8 cellular contexts compared by ENCODE assay signal in genomic region chr17:68462381-68463210, GRCh38. TPM values are rescaled to one million over a fixed set of nuclear protein-coding genes. Genes with fewer than 3 reads are reported as not detected.
A peak's percentile ranks its signal among the peaks of the same experiment; 100 is the strongest.
DNase-seq lines count a peak whose midpoint lies in the region; ATAC-seq and TF ChIP-seq lines count a peak whose summit lies in the region.

No MANE protein-coding gene starts in this region.

- no peaks in the 10 kb centered on the region for H3K9me3 ChIP-seq in SU-DHL-6 (ENCODE audit: insufficient read depth, low read length)
- no peaks in the 10 kb centered on the region for H3K9me3 ChIP-seq in adrenal gland (replicated peaks in 1 of 3)
- no peaks in the 10 kb centered on the region for H3K9me3 ChIP-seq in gastrocnemius medialis

- H3F3A ChIP-seq in SU-DHL-6 (ENCODE audit: insufficient read depth), result peaks cover 11% of the 10 kb centered on the region; the same call in 1 of the 2 replicates

- ATAC-seq in left ventricle myocardium superior (peak; percentile 74), gastrocnemius medialis (peak; percentile 69 to 75), HG02623 (IDR thresholded peaks at IDR 0.05; ENCODE audit: unreplicated experiment) (no peak)

- H2AFZ ChIP-seq in SU-DHL-6 (ENCODE audit: low read depth, low read length, severe bottlenecking), result no peak overlapping the region

- H3K4me3 ChIP-seq in GM06990 (replicated peaks; ENCODE audit: low read depth, low read length), result no peak overlapping the region
- H3K4me3 ChIP-seq in HFF-Myc (replicated peaks; ENCODE audit: low read depth, low read length), result no peak overlapping the region
- no peak overlapping the region for H3K4me3 ChIP-seq in SU-DHL-6 (ENCODE audit: insufficient read depth, low read length, poor library complexity, severe bottlenecking)
- no peak overlapping the region for H3K4me3 ChIP-seq in adrenal gland
- H3K4me3 ChIP-seq in gastrocnemius medialis, result peak overlapping the region in 1 of 4 donors; percentile 19

- H3K4me2 ChIP-seq in SU-DHL-6 (ENCODE audit: low read depth, low read length, poor library complexity, severe bottlenecking), result no peak overlapping the region

- H3K4me1 ChIP-seq in adrenal gland (replicated peaks in 1 of 2) (peaks cover 0 to 39% of the 10 kb centered on the region in 2 donors), gastrocnemius medialis (peaks cover 40 to 47% of the 10 kb centered on the region in 2 donors)

- H3K9me2 ChIP-seq in SU-DHL-6 (replicated peaks; ENCODE audit: insufficient read depth, low read length), result no peaks in the 10 kb centered on the region

- intact Hi-C loops in adrenal gland (cut with DNase I), result loop anchor here in 1 of 2 donors (5.0 to 10.0 kb wide), 3 partner anchors 200 to 302 kb away; no protein-coding TSS in a partner anchor
- intact Hi-C loops in left ventricle myocardium superior (cut with micrococcal nuclease), result loop anchor here (2.0 to 10.0 kb wide), 3 partner anchors 52 to 290 kb away; partner anchors contain the start of gene PRKAR1A
- intact Hi-C loops in gastrocnemius medialis (cut with DNase I; ENCODE audit: low total_unique reads), result loop anchor here (1.0 to 10.0 kb wide), 5 partner anchors 26 to 500 kb away; no protein-coding TSS in a partner anchor

- no peak overlapping the region for H3K9ac ChIP-seq in SU-DHL-6 (ENCODE audit: low read length)

- TF ChIP-seq CTCF in GM06990 (IDR thresholded peaks at IDR 0.05; ENCODE audit: insufficient read depth, low read length, poor library complexity, severe bottlenecking) (peak; percentile 54), HFF-Myc (IDR thresholded peaks at IDR 0.05; ENCODE audit: low read depth, low read length, missing control alignments) (peak; percentile 54), SU-DHL-6 (IDR thresholded peaks at IDR 0.05; ENCODE audit: insufficient read depth, low read length, poor library complexity, severe bottlenecking) (peak; percentile 44), adrenal gland (IDR thresholded peaks at IDR 0.05) (peak; percentile 66 to 85 (median 73)), gastrocnemius medialis (IDR thresholded peaks at IDR 0.05 in 4 of 5, conservative IDR thresholded peaks at IDR 0.05 in 1 of 5) (peak; percentile 71 to 89 (median 81))

- DNase-seq in GM06990 (ENCODE audit: extremely low read depth, insufficient read length), result peak; percentile 46
- DNase-seq in HFF-Myc (ENCODE audit: extremely low read depth, low read depth), result peak; percentile 69
- DNase-seq in NCI-H1417 treated with DMSO at 0.1 percent for 48 hours (lab: John Stamatoyannopoulos, UW), result peak; percentile 23
- DNase-seq in adrenal gland, result peak; percentile 66 to 86 (median 75)
- DNase-seq in left ventricle myocardium superior, result peak; percentile 78
- DNase-seq in gastrocnemius medialis, result peak; percentile 73 to 80

- H3K36me3 ChIP-seq in GM06990 (ENCODE audit: control insufficient read depth, insufficient read depth, low read length) (no peaks in the 10 kb centered on the region), SU-DHL-6 (ENCODE audit: low read length) (no peaks in the 10 kb centered on the region), adrenal gland (replicated peaks in 1 of 2) (no peaks in the 10 kb centered on the region), gastrocnemius medialis (no peaks in the 10 kb centered on the region)

- no peaks in the 10 kb centered on the region for H4K20me1 ChIP-seq in SU-DHL-6 (ENCODE audit: low read depth, low read length)

- in situ Hi-C loops in gastrocnemius medialis (cut with MboI; ENCODE audit: low sequenced_read_pairs in 4 of 4), result loop anchor here (10.0 kb wide), 2 partner anchors 198 to 288 kb away; no protein-coding TSS in a partner anchor

- H3K27me3 ChIP-seq in GM06990 (replicated peaks; ENCODE audit: control insufficient read depth, insufficient read depth, low read length) (no peaks in the 10 kb centered on the region), SU-DHL-6 (ENCODE audit: low read length) (no peaks in the 10 kb centered on the region), adrenal gland (no peaks in the 10 kb centered on the region), gastrocnemius medialis (no peaks in the 10 kb centered on the region)

- H3K79me2 ChIP-seq in SU-DHL-6 (ENCODE audit: insufficient read depth, low read length), result no peaks in the 10 kb centered on the region

- WGBS in adrenal gland, 4 donors, result 44 to 51% (median 45%) methylated on average over 15 of the region's 15 CpGs

- TF ChIP-seq POLR2A in adrenal gland (IDR thresholded peaks at IDR 0.05) (no peak), gastrocnemius medialis (IDR thresholded peaks at IDR 0.05) (peak; percentile 11)

- no peak overlapping the region for H3K27ac ChIP-seq in SU-DHL-6 (ENCODE audit: low read depth, low read length)
- H3K27ac ChIP-seq in adrenal gland, result peak overlapping the region in 1 of 5 donors; percentile 54
- H3K27ac ChIP-seq in gastrocnemius medialis, result peak overlapping the region; percentile 91 to 95 (median 92)

RNA-seq across cellular contexts. Expression of gene WIPI1, which starts 5.3 kb away (rescaled TPM):
- total RNA-seq in adrenal gland (100 to 1,000 TPM in 1 of 8 donors, 10 to 100 TPM in 7; 26.4 to 148 (median 51.0) TPM), left ventricle myocardium superior (66.1 TPM), gastrocnemius medialis (100 to 1,000 TPM in 2 of 4 donors, 10 to 100 TPM in 2; 79.1 to 182 (median 92.0) TPM)
- polyA plus RNA-seq in adrenal gland, result 10 to 100 TPM; 19.3 to 38.2 (median 23.5) TPM

RNA-seq across cellular contexts. Expression of gene PRKAR1A, which starts 49.6 kb away (rescaled TPM):
- total RNA-seq in adrenal gland, result 100 to 1,000 TPM; 138 to 467 (median 388) TPM
- polyA plus RNA-seq in adrenal gland, result 100 to 1,000 TPM in 1 of 3 donors, 10 to 100 TPM in 2; 56.3 to 428 (median 84.1) TPM
- 599 TPM for total RNA-seq in left ventricle myocardium superior
- 100 to 1,000 TPM; 271 to 656 (median 557) TPM for total RNA-seq in gastrocnemius medialis

Comparison
In these comparisons a context has a peak if more than half of its experiments do, and no peak if none do; other contexts are left out.
1. DNase-seq: peak in every context shown above with its lines; median percentile 78 in left ventricle myocardium superior; 76 in gastrocnemius medialis; 75 in adrenal gland; 69 in HFF-Myc; 46 in GM06990; 23 in NCI-H1417 treated with DMSO at 0.1 percent for 48 hours.
2. POLR2A ChIP-seq: peak in gastrocnemius medialis (2 of 2); none in adrenal gland (0 of 2).
3. Peak in every context shown above with its lines, with median percentiles within 50 percentile points of each other: CTCF ChIP-seq.